Comparison of ENCODE assay signal across 14 cellular contexts in the genomic region with DNA sequence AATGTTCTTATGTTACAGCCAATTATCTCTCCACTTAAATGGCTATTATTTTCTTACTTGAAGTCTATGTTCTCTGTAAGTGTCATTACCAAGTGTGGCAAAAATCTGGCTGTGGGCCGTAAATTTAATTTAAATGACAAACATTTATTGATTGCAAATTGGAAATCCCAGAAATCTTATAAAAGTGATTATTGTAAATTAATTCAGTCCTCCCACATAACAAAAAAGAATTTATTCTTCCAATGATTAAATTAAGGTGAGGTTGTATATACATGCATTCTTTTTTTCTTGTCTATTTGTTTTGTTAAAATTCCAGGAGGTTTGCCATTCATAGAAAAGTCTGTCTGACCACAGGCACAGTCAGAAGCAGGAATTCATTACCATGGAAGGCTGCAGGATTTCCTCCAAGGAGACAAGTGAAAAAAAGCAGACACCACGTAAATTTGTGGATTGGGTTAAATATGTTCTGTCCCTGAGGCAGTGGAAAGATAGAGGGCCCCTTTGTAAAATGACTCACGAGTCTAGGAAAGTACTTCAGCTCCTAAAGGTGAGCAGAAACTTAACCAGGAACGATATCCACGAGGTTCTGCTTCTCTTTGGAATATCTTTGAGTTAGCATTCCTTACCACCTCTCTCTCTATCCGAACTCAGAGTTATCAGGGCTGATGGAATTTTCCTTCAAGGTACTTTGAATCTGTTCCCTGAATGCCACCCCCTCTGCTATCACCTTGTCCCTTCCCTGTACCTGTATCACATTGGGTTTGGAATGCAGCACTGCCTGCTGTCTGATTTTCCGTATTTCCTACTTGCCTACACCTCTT. TPM values are rescaled to one million over a fixed set of nuclear protein-coding genes. Genes with fewer than 3 reads are reported as not detected.
A peak's percentile ranks its signal among the peaks of the same experiment; 100 is the strongest.
DNase-seq lines count a peak whose midpoint lies in the region; ATAC-seq and TF ChIP-seq lines count a peak whose summit lies in the region.
"Had no signal": no experiment of that assay in that cellular context is flagged by ENCODE, and none has a peak within 500 bp of the region (broad histone marks: within the 10 kb centered on the region; RNA-seq: fewer than 3 reads in every experiment).

No MANE protein-coding gene starts in this region.

- H3K27ac Mint-ChIP-seq in endothelial cell (ENCODE audit: unreplicated experiment) = peak overlapping the region; percentile 15
- H3K27ac Mint-ChIP-seq: activated naive CD4-positive, alpha-beta T cell treated with anti-CD3 and anti-CD28 coated beads, Interleukin-2, amount 50 U/mL, for 72 hours; memory B cell had no signal

- ATAC-seq in HG02852 (IDR thresholded peaks at IDR 0.05; ENCODE audit: unreplicated experiment) = no peak
- ATAC-seq: activated CD4-positive, CD25-positive, alpha-beta regulatory T cell treated with anti-CD3 and anti-CD28 coated beads, Interleukin-2, amount 50 U/mL, for 24 hours; activated naive CD4-positive, alpha-beta T cell treated with anti-CD3 and anti-CD28 coated beads, Interleukin-2, amount 50 U/mL, for 72 hours had no signal

- no peak overlapping the region for H2AFZ ChIP-seq in osteoblast (ENCODE audit: low read length)

- H3K27me3 Mint-ChIP-seq in endothelial cell (ENCODE audit: unreplicated experiment) = no peaks in the 10 kb centered on the region
- H3K27me3 Mint-ChIP-seq: memory B cell had no signal

- H3K27me3 ChIP-seq in HUES48 (ENCODE audit: control insufficient read depth, insufficient read depth, low read length) (no peaks in the 10 kb centered on the region), mesendoderm (ENCODE audit: insufficient read depth, low read length, poor library complexity) (no peaks in the 10 kb centered on the region), osteoblast (ENCODE audit: insufficient read depth, low read length) (no peaks in the 10 kb centered on the region)

- no peaks in the 10 kb centered on the region for H3K9me3 Mint-ChIP-seq in endothelial cell (ENCODE audit: unreplicated experiment)
- H3K9me3 Mint-ChIP-seq: activated naive CD4-positive, alpha-beta T cell treated with anti-CD3 and anti-CD28 coated beads, Interleukin-2, amount 50 U/mL, for 72 hours had no signal

- no peak for TF ChIP-seq CTCF in endothelial cell (IDR thresholded peaks at IDR 0.05; ENCODE audit: unreplicated experiment)
- TF ChIP-seq CTCF in osteoblast (IDR thresholded peaks at IDR 0.05; ENCODE audit: extremely low read depth, low read depth, low read length) = no peak

- peak overlapping the region; percentile 38 for H2BK120ac ChIP-seq in mesendoderm (ENCODE audit: low read depth, low read length)

- H2AK5ac ChIP-seq in mesendoderm (ENCODE audit: low read length) = no peak overlapping the region

- H3K4me3 ChIP-seq in HUES48 (ENCODE audit: low read depth, low read length) = no peak overlapping the region
- no peak overlapping the region for H3K4me3 ChIP-seq in mesendoderm (ENCODE audit: low read length)
- H3K4me3 ChIP-seq in osteoblast (ENCODE audit: insufficient read depth, low read length) = no peak overlapping the region

- peaks cover 38% of the 10 kb centered on the region for H3K4me1 Mint-ChIP-seq in endothelial cell (ENCODE audit: unreplicated experiment)
- H3K4me1 Mint-ChIP-seq: memory B cell had no signal

- H3K27ac ChIP-seq in HUES48 (ENCODE audit: low read depth, low read length) = peak overlapping the region; percentile 27
- H3K27ac ChIP-seq in mesendoderm (ENCODE audit: low read depth, low read length) = peak overlapping the region; percentile 74
- no peak overlapping the region for H3K27ac ChIP-seq in osteoblast (ENCODE audit: low read depth, low read length)

- H4K8ac ChIP-seq in mesendoderm (ENCODE audit: low read depth, low read length) = no peak overlapping the region

- H3K4ac ChIP-seq in mesendoderm (ENCODE audit: low read depth, low read length) = no peak overlapping the region

- H3K4me2 ChIP-seq in mesendoderm (ENCODE audit: low read length) (no peak overlapping the region), osteoblast (ENCODE audit: insufficient read depth, low read length) (no peak overlapping the region)

- H3K23ac ChIP-seq in mesendoderm (ENCODE audit: low read length) = no peak overlapping the region

- H3K9ac ChIP-seq in HUES48 (ENCODE audit: low read depth, low read length) = no peak overlapping the region; the same call in 1 of the 2 replicates
- peak overlapping the region; percentile 5 for H3K9ac ChIP-seq in mesendoderm (ENCODE audit: low read length)

- H3K56ac ChIP-seq in mesendoderm (ENCODE audit: low read length) = peak overlapping the region; percentile 54

- H3K18ac ChIP-seq in mesendoderm (ENCODE audit: low read length) = peak overlapping the region; percentile 90

- H3K4me1 ChIP-seq in HUES48 (ENCODE audit: control insufficient read depth, insufficient read depth, low read length) (peaks cover 63% of the 10 kb centered on the region), mesendoderm (ENCODE audit: control insufficient read depth, low read depth, low read length) (peaks cover 19% of the 10 kb centered on the region), osteoblast (ENCODE audit: insufficient read depth, low read length) (no peaks in the 10 kb centered on the region)

- H3K4me3 Mint-ChIP-seq in endothelial cell (ENCODE audit: unreplicated experiment) = peak overlapping the region; percentile 33
- H3K4me3 Mint-ChIP-seq: memory B cell had no signal

- peak overlapping the region; percentile 52 for H2BK5ac ChIP-seq in mesendoderm (ENCODE audit: low read length)

- H4K5ac ChIP-seq in mesendoderm (ENCODE audit: low read length) = no peak overlapping the region

- no peaks in the 10 kb centered on the region for H3K36me3 Mint-ChIP-seq in endothelial cell (ENCODE audit: low read depth, unreplicated experiment)
- H3K36me3 Mint-ChIP-seq: activated naive CD4-positive, alpha-beta T cell treated with anti-CD3 and anti-CD28 coated beads, Interleukin-2, amount 50 U/mL, for 72 hours; memory B cell had no signal

- no peak overlapping the region for H2BK15ac ChIP-seq in mesendoderm (replicated peaks; ENCODE audit: low read depth)

- H4K20me1 ChIP-seq in osteoblast (ENCODE audit: insufficient read depth, low read length) = no peaks in the 10 kb centered on the region

- H3K36me3 ChIP-seq in HUES48 (ENCODE audit: control insufficient read depth, insufficient read depth, low read length) = no peaks in the 10 kb centered on the region
- no peaks in the 10 kb centered on the region for H3K36me3 ChIP-seq in mesendoderm (ENCODE audit: control insufficient read depth, insufficient read depth, low read length)
- H3K36me3 ChIP-seq in osteoblast (ENCODE audit: insufficient read depth, low read length) = no peaks in the 10 kb centered on the region

- no CpG with 5 or more reads among the region's 7 CpGs for WGBS in mesendoderm (ENCODE audit: extremely low coverage, insufficient coverage, low lambda C conversion rate)

- H3K9me3 ChIP-seq in HUES48 (ENCODE audit: control insufficient read depth, insufficient read depth, low read length) (no peaks in the 10 kb centered on the region), osteoblast (ENCODE audit: low read depth, low read length) (no peaks in the 10 kb centered on the region)

- no peaks in the 10 kb centered on the region for H3K79me2 ChIP-seq in mesendoderm (ENCODE audit: control insufficient read depth, insufficient read depth, low read length)
- H3K79me2 ChIP-seq in osteoblast (ENCODE audit: insufficient read depth, low read length) = no peaks in the 10 kb centered on the region

- peak; percentile 55 for DNase-seq in A172 (ENCODE audit: low spot score)
- no peak for DNase-seq in endothelial cell (ENCODE audit: low spot score)
- DNase-seq in mesendoderm = peak; percentile 94
- no peak for DNase-seq in osteoblast (ENCODE audit: insufficient read length, low spot score, missing footprints)
- no peak for DNase-seq in Kasumi-1 (lab: John Stamatoyannopoulos, UW)
- DNase-seq in 8988T = no peak
- DNase-seq: activated CD8-positive, alpha-beta memory T cell treated with anti-CD3 and anti-CD28 coated beads, Interleukin-2, amount 50 U/mL, for 48 hours; nucleus accumbens had no signal

- no peaks in the 10 kb centered on the region for H3K79me1 ChIP-seq in mesendoderm (ENCODE audit: low read length)

RNA-seq across cellular contexts. Expression of a gene that starts 10.7 kb away (rescaled TPM):
- 2.1 and 3.1 TPM in 2 replicates for total RNA-seq in A172 (2014; rRNA removed; shearing (Covaris generic))
- total RNA-seq in endothelial cell (ENCODE audit: unreplicated experiment) (11.4 TPM), osteoblast (2.1 and 2.5 TPM in 2 replicates)
- 0.90 TPM for polyA plus RNA-seq in mesendoderm (2013, experiment 1 of 2)
- polyA plus RNA-seq in mesendoderm (2013, experiment 2 of 2) = 1.1 TPM
- total RNA-seq: activated naive CD4-positive, alpha-beta T cell treated with anti-CD3 and anti-CD28 coated beads, Interleukin-2, amount 50 U/mL, for 72 hours; T-helper 1 cell treated with Interleukin-12 subunit alpha and Interleukin-12 subunit beta and Interleukin-4 antibody, amounts not matched to agents 30 ng/mL and 1 ng/mL, for 36 hours had no signal

Comparison
In these comparisons a context has a peak if more than half of its experiments do, and no peak if none do; other contexts are left out.
1. DNase-seq: peak in A172 (single experiment) and mesendoderm (single experiment); none in endothelial cell (single experiment), osteoblast (single experiment), Kasumi-1 (0 of 2) and 8988T (single experiment).